ENCODE assay signal across 9 cellular contexts in the genomic region with DNA sequence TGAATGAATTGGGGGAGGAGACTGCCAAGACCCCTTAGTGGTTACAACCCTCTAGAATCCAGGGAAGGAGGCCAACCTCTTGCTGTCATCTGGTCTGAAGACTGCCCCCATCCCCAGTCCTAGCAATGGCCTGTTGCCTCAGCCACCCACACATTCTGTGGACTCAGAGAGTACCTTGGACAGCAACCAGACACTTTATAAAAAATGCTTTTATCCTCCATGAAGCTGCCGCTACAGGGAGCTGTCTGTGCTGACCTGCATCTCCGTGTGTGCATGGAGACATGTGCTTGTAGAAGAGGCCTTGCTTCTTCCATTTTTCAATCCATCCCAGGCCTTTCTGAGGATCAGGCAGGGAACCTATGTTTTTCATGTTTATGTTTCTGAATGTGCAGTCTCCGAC. TPM values are rescaled to one million over a fixed set of nuclear protein-coding genes. Genes with fewer than 3 reads are reported as not detected.
DNase-seq lines count a peak whose midpoint lies in the region; TF ChIP-seq lines count a peak whose summit lies in the region.
"Had no signal": no experiment of that assay in that cellular context is flagged by ENCODE, and none has a peak within 500 bp of the region (broad histone marks: within the 10 kb centered on the region; RNA-seq: fewer than 3 reads in every experiment).

No MANE protein-coding gene starts in this region.

- TF ChIP-seq CTCF in astrocyte of the cerebellum (IDR thresholded peaks at IDR 0.05; ENCODE audit: low read depth, low read length, missing control alignments), result no peak

- POLR2A ChIA-PET in activated CD4-positive, alpha-beta memory T cell treated with anti-CD3 and anti-CD28 coated beads for 36 hours (lab: Charles Lee), result no interaction called here

- H3K36me3 Mint-ChIP-seq in activated CD4-positive, alpha-beta memory T cell treated with anti-CD3 and anti-CD28 coated beads for 36 hours, result no peaks in the 10 kb centered on the region

- H3K4me1 Mint-ChIP-seq in activated CD4-positive, alpha-beta memory T cell treated with anti-CD3 and anti-CD28 coated beads for 36 hours (ENCODE audit: low read depth), result no peaks in the 10 kb centered on the region

- no peak overlapping the region for H3K27ac Mint-ChIP-seq in activated CD4-positive, alpha-beta memory T cell treated with anti-CD3 and anti-CD28 coated beads for 36 hours

- in situ Hi-C loops in astrocyte of the cerebellum (cut with HindIII; ENCODE audit: low sequenced_read_pairs), result no loop called here

- CTCF ChIA-PET in activated CD4-positive, alpha-beta memory T cell treated with anti-CD3 and anti-CD28 coated beads for 36 hours (lab: Charles Lee), result no interaction called here

- no peak overlapping the region for H3K4me3 ChIP-seq in astrocyte of the cerebellum (ENCODE audit: low read depth, low read length)

- H3K4me3 Mint-ChIP-seq in activated CD4-positive, alpha-beta memory T cell treated with anti-CD3 and anti-CD28 coated beads for 36 hours, result no peak overlapping the region

- DNase-seq in ELF-1 (ENCODE audit: low read depth, low spot score) (peak; percentile 65), M059J (ENCODE audit: low read depth) (peak; percentile 63), astrocyte of the cerebellum (ENCODE audit: low read depth) (peak; percentile 31), kidney glomerular epithelial cell (lab: John Stamatoyannopoulos, UW) (peak; percentile 58), cerebellar nuclear complex (lab: John Stamatoyannopoulos, UW) (no peak), NCI-H82 (lab: John Stamatoyannopoulos, UW) (no peak)
- DNase-seq in stimulated activated CD4-positive, alpha-beta T cell treated with anti-CD3 and anti-CD28 coated beads, Interleukin-4, amount 100 ng/mL, for 4 hours, result no peak
- no peak for DNase-seq in activated CD4-positive, alpha-beta memory T cell treated with anti-CD3 and anti-CD28 coated beads for 36 hours
- DNase-seq: SHP77 treated with DMSO at 0.1 percent for 48 hours had no signal

- H3K9me3 Mint-ChIP-seq in activated CD4-positive, alpha-beta memory T cell treated with anti-CD3 and anti-CD28 coated beads for 36 hours, result no peaks in the 10 kb centered on the region

- intact Hi-C loops in activated CD4-positive, alpha-beta memory T cell treated with anti-CD3 and anti-CD28 coated beads for 36 hours (cut with micrococcal nuclease), result no loop called here

- H3K27me3 Mint-ChIP-seq in activated CD4-positive, alpha-beta memory T cell treated with anti-CD3 and anti-CD28 coated beads for 36 hours, result peaks cover 41% of the 10 kb centered on the region

RNA-seq across cellular contexts. Expression of a gene that starts 15.2 kb away (rescaled TPM):
- not detected in 2 replicates for total RNA-seq in M059J (2014; rRNA removed; shearing (Covaris generic))
- not detected for total RNA-seq in activated CD4-positive, alpha-beta memory T cell treated with anti-CD3 and anti-CD28 coated beads for 36 hours

Comparison
In these comparisons a context has a peak if more than half of its experiments do, and no peak if none do; other contexts are left out.
1. DNase-seq: peak in ELF-1 (single experiment), M059J (single experiment), astrocyte of the cerebellum (single experiment) and kidney glomerular epithelial cell (single experiment); none in cerebellar nuclear complex (0 of 2), stimulated activated CD4-positive, alpha-beta T cell treated with anti-CD3 and anti-CD28 coated beads, Interleukin-4, amount 100 ng/mL, for 4 hours (0 of 2), activated CD4-positive, alpha-beta memory T cell treated with anti-CD3 and anti-CD28 coated beads for 36 hours (single experiment) and NCI-H82 (single experiment).